Comparison of ENCODE assay signal across 8 cellular contexts in genomic region chr6:139474145-139475108, GRCh38.
DNase-seq lines count a peak whose midpoint lies in the region; ATAC-seq and TF ChIP-seq lines count a peak whose summit lies in the region.

No MANE protein-coding gene starts in this region.

- dilution Hi-C loops in mammary epithelial cell (cut with HindIII; ENCODE audit: low sequenced_read_pairs), result no loop called here

- H4K8ac ChIP-seq in mesendoderm (ENCODE audit: low read depth, low read length), result no peak overlapping the region

- no peak overlapping the region for H2BK15ac ChIP-seq in mesendoderm (replicated peaks; ENCODE audit: low read depth)

- peak overlapping the region; percentile 12 for H4K5ac ChIP-seq in mesendoderm (ENCODE audit: low read length)

- H3K4me2 ChIP-seq in mammary epithelial cell (ENCODE audit: insufficient read depth, low read depth, low read length) (peak overlapping the region; percentile 32), mesendoderm (ENCODE audit: low read length) (no peak overlapping the region)

- H3K79me2 ChIP-seq in mammary epithelial cell (ENCODE audit: insufficient read depth, low read length) (no peaks in the 10 kb centered on the region), mesendoderm (ENCODE audit: control insufficient read depth, insufficient read depth, low read length) (no peaks in the 10 kb centered on the region)

- CTCF ChIA-PET in A673 (lab: Charles Lee), result interaction anchor here (0.6 kb wide), 2 partner anchors 104 to 782 kb away, joined by 3 to 4 read pairs; no protein-coding TSS in a partner anchor
- CTCF ChIA-PET in mammary epithelial cell (lab: Charles Lee; ENCODE audit: low non-redundant PET), result no interaction called here

- H2AFZ ChIP-seq in mammary epithelial cell (ENCODE audit: low read depth, low read length), result peak overlapping the region; percentile 58

- peak overlapping the region; percentile 75 for H3K27ac ChIP-seq in A673 (ENCODE audit: low read depth, low read length, poor library complexity, severe bottlenecking)
- no peak overlapping the region for H3K27ac ChIP-seq in mammary epithelial cell (ENCODE audit: insufficient read depth, low read depth, low read length)
- peak overlapping the region; percentile 68 for H3K27ac ChIP-seq in mesendoderm (ENCODE audit: low read depth, low read length)

- peak; percentile 73 for DNase-seq in A673 (ENCODE audit: low spot score)
- DNase-seq in GM20000 (ENCODE audit: low spot score), result peak; percentile 29
- DNase-seq in NCI-H1417 treated with DMSO at 0.1 percent for 48 hours (lab: John Stamatoyannopoulos, UW), result peak; percentile 84
- no peak for DNase-seq in mammary epithelial cell
- peak; percentile 72 for DNase-seq in mesendoderm
- DNase-seq in GDM1 (lab: John Stamatoyannopoulos, UW), result no peak
- no peak for DNase-seq in stimulated activated CD4-positive, alpha-beta T cell treated with anti-CD3 and anti-CD28 coated beads, Interleukin-2, amount 100 ng/mL, for 24 hours

- H2BK120ac ChIP-seq in mesendoderm (ENCODE audit: low read depth, low read length), result peak overlapping the region; percentile 78

- peak overlapping the region; percentile 89 for H3K18ac ChIP-seq in mesendoderm (ENCODE audit: low read length)

- H3K79me1 ChIP-seq in mesendoderm (ENCODE audit: low read length), result no peaks in the 10 kb centered on the region

- H3K23ac ChIP-seq in mesendoderm (ENCODE audit: low read length), result no peak overlapping the region

- H2BK5ac ChIP-seq in mesendoderm (ENCODE audit: low read length), result peak overlapping the region; percentile 47

- ATAC-seq in GM19397 (IDR thresholded peaks at IDR 0.05; ENCODE audit: unreplicated experiment), result no peak

- in situ Hi-C loops in mammary epithelial cell (cut with MboI; ENCODE audit: low sequenced_read_pairs in 2 of 2), result no loop called here

- H3K56ac ChIP-seq in mesendoderm (ENCODE audit: low read length), result peak overlapping the region; percentile 71

- H3K9ac ChIP-seq in mammary epithelial cell (ENCODE audit: insufficient read depth, low read length) (no peak overlapping the region), mesendoderm (ENCODE audit: low read length) (peak overlapping the region; percentile 54)

- H3K36me3 ChIP-seq in A673 (ENCODE audit: insufficient read depth, low read length, poor library complexity, severe bottlenecking), result no peaks in the 10 kb centered on the region
- no peaks in the 10 kb centered on the region for H3K36me3 ChIP-seq in mammary epithelial cell (ENCODE audit: insufficient read depth, low read length)
- H3K36me3 ChIP-seq in mesendoderm (ENCODE audit: control insufficient read depth, insufficient read depth, low read length), result no peaks in the 10 kb centered on the region

- 32% methylated on average over 6 of the region's 7 CpGs for WGBS in mammary epithelial cell (ENCODE audit: low coverage, missing lambda C conversion rate)
- no CpG with 5 or more reads among the region's 7 CpGs for WGBS in mesendoderm (ENCODE audit: extremely low coverage, insufficient coverage, low lambda C conversion rate)

- no peak overlapping the region for H2AK5ac ChIP-seq in mesendoderm (ENCODE audit: low read length)

- no peak for TF ChIP-seq CTCF in A673 (conservative IDR thresholded peaks at IDR 0.05; ENCODE audit: low read depth, low read length)
- no peak for TF ChIP-seq CTCF in GM20000 (IDR thresholded peaks at IDR 0.05; ENCODE audit: extremely low read depth, missing control alignments)
- no peak for TF ChIP-seq CTCF in mammary epithelial cell (conservative IDR thresholded peaks at IDR 0.05 in 1 of 2, IDR thresholded peaks at IDR 0.05 in 1 of 2; ENCODE audit: extremely low read depth in 1 of 2, insufficient read depth in 1 of 2, low read depth in 1 of 2, low read length in 2 of 2)

- H3K4me1 ChIP-seq in A673 (ENCODE audit: insufficient read depth, low read length, poor library complexity, severe bottlenecking) (peaks cover 40% of the 10 kb centered on the region), mammary epithelial cell (ENCODE audit: insufficient read depth, low read length) (no peaks in the 10 kb centered on the region), mesendoderm (ENCODE audit: control insufficient read depth, low read depth, low read length) (peaks cover 24% of the 10 kb centered on the region)

- no peaks in the 10 kb centered on the region for H3K9me3 ChIP-seq in A673 (ENCODE audit: low read depth, low read length, poor library complexity, severe bottlenecking)
- no peaks in the 10 kb centered on the region for H3K9me3 ChIP-seq in mammary epithelial cell (replicated peaks; ENCODE audit: insufficient read depth, low read length)

- POLR2A ChIA-PET in A673 (lab: Charles Lee; ENCODE audit: low non-redundant PET), result interaction anchor here (1.8 kb wide), 1 partner anchor 100 kb away, joined by 5 read pairs; the partner anchor contains the start of gene CITED2

- intact Hi-C loops in A673 (cut with micrococcal nuclease; ENCODE audit: unreplicated experiment) (loop anchor here (5.0 kb wide), 1 partner anchor 102 kb away; the partner anchor contains the start of gene CITED2), mammary epithelial cell (cut with micrococcal nuclease) (no loop called here)

- BruUV-seq in A673 (replicated peaks; lab: Mats Ljungman, UMichigan) (no TSS peak), mammary epithelial cell (replicated peaks; lab: Mats Ljungman, UMichigan) (no TSS peak)

- peak overlapping the region; percentile 26 for H3K4me3 ChIP-seq in A673 (ENCODE audit: low read depth, low read length, poor library complexity, severe bottlenecking)
- no peak overlapping the region for H3K4me3 ChIP-seq in mammary epithelial cell (replicated peaks in 1 of 3; ENCODE audit: insufficient read depth in 1 of 3, low read depth in 2 of 3, low read length in 3 of 3)
- H3K4me3 ChIP-seq in mesendoderm (ENCODE audit: low read length), result no peak overlapping the region

- H4K20me1 ChIP-seq in mammary epithelial cell (ENCODE audit: insufficient read depth, low read length), result no peaks in the 10 kb centered on the region

- H3K4ac ChIP-seq in mesendoderm (ENCODE audit: low read depth, low read length), result no peak overlapping the region

- H3K27me3 ChIP-seq in A673 (replicated peaks; ENCODE audit: insufficient read depth, low read depth, low read length, poor library complexity) (no peaks in the 10 kb centered on the region), mammary epithelial cell (ENCODE audit: insufficient read depth, low read length) (no peaks in the 10 kb centered on the region), mesendoderm (ENCODE audit: insufficient read depth, low read length, poor library complexity) (no peaks in the 10 kb centered on the region)

Comparison
In these comparisons a context has a peak if more than half of its experiments do, and no peak if none do; other contexts are left out.
1. DNase-seq: peak in A673 (single experiment), GM20000 (single experiment), NCI-H1417 treated with DMSO at 0.1 percent for 48 hours (single experiment) and mesendoderm (single experiment); none in mammary epithelial cell (single experiment), GDM1 (single experiment) and stimulated activated CD4-positive, alpha-beta T cell treated with anti-CD3 and anti-CD28 coated beads, Interleukin-2, amount 100 ng/mL, for 24 hours (0 of 2).